Comparison of ENCODE assay signal across 8 cellular contexts in the genomic region with DNA sequence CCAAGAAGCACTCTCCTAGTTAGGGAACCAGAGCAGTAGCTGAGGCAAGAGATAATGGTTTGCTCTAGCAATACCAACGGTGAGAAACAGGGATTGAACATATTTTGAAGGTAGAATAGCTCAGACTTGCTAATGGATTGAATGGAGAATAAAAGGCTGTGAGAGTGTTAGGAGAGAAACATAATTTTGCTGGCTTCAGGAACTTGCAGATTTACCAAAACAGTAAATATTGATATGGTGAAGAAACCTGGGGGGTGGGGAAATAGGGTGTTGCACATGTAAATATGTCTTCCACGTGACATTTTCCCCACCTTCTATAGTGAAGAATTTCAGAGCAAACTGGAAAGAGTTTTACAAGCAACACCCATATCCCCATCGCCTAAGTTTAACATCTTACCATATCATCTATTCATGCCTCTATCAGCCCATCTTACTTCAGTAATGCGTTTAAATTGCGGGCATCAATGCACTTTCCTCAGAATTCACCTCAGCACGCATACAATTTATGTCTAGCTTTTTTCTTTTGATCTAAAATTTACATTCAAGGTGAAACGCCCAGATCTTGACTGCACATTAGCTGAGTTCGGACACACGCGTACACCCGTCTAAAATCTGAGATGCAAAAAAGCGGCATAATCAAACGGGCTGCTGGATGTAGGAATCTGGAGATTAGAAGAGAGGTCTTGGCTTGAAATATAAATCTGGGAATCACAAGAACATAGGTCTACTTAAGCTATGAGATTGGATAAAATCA. TPM values are rescaled to one million over a fixed set of nuclear protein-coding genes. Genes with fewer than 3 reads are reported as not detected.
DNase-seq lines count a peak whose midpoint lies in the region; ATAC-seq and TF ChIP-seq lines count a peak whose summit lies in the region.

No MANE protein-coding gene starts in this region.

- H3K4me3 ChIP-seq in NT2/D1 (ENCODE audit: insufficient read length, low read depth) = peak overlapping the region; percentile 39

- H3K36me3 ChIP-seq in NT2/D1 (ENCODE audit: insufficient read depth, insufficient read length, low read length) = no peaks in the 10 kb centered on the region

- ATAC-seq in HG03571 (IDR thresholded peaks at IDR 0.05; ENCODE audit: unreplicated experiment) = no peak

- H3K9me3 ChIP-seq in NT2/D1 (ENCODE audit: insufficient read depth, low read length) = no peaks in the 10 kb centered on the region

- H3K4me1 Mint-ChIP-seq in endothelial cell (ENCODE audit: unreplicated experiment) = peaks cover 10% of the 10 kb centered on the region
- H3K4me1 Mint-ChIP-seq in progenitor cell of endocrine pancreas (ENCODE audit: low read depth) = peaks cover 19% of the 10 kb centered on the region

- peaks cover 15% of the 10 kb centered on the region for H3K27me3 Mint-ChIP-seq in endothelial cell (ENCODE audit: unreplicated experiment)
- no peaks in the 10 kb centered on the region for H3K27me3 Mint-ChIP-seq in progenitor cell of endocrine pancreas

- DNase-seq in ELF-1 (ENCODE audit: low read depth, low spot score) = peak; percentile 10
- DNase-seq in NT2/D1 (ENCODE audit: low read depth, low spot score) = no peak
- no peak for DNase-seq in endothelial cell (ENCODE audit: low spot score)
- no peak for DNase-seq in progenitor cell of endocrine pancreas (ENCODE audit: low spot score, unreplicated experiment)
- DNase-seq in middle frontal gyrus (ENCODE audit: extremely low spot score, low spot score) = no peak
- DNase-seq in DMS114 treated with DMSO at 0.1 percent for 48 hours (lab: John Stamatoyannopoulos, UW; ENCODE audit: unreplicated experiment) = no peak
- no peak for DNase-seq in MV-4-11 (lab: John Stamatoyannopoulos, UW)

- peak overlapping the region; percentile 94 for H3K4me3 Mint-ChIP-seq in endothelial cell (ENCODE audit: unreplicated experiment)
- H3K4me3 Mint-ChIP-seq in progenitor cell of endocrine pancreas (ENCODE audit: low read depth) = peak overlapping the region; percentile 87

- H3K9me3 Mint-ChIP-seq in endothelial cell (ENCODE audit: unreplicated experiment) (no peaks in the 10 kb centered on the region), progenitor cell of endocrine pancreas (ENCODE audit: low read depth) (no peaks in the 10 kb centered on the region)

- H3K4me1 ChIP-seq in NT2/D1 (ENCODE audit: insufficient read depth, insufficient read length) = no peaks in the 10 kb centered on the region

- TF ChIP-seq CTCF in endothelial cell (IDR thresholded peaks at IDR 0.05; ENCODE audit: unreplicated experiment) (no peak), progenitor cell of endocrine pancreas (IDR thresholded peaks at IDR 0.05; ENCODE audit: unreplicated experiment) (no peak)

- H3K9ac ChIP-seq in NT2/D1 (ENCODE audit: insufficient read length, low read depth) = peak overlapping the region; percentile 65

- H3K27me3 ChIP-seq in NT2/D1 (ENCODE audit: insufficient read depth, insufficient read length) = no peaks in the 10 kb centered on the region

- H3K36me3 Mint-ChIP-seq in endothelial cell (ENCODE audit: low read depth, unreplicated experiment) = peaks cover 9% of the 10 kb centered on the region
- H3K36me3 Mint-ChIP-seq in progenitor cell of endocrine pancreas (ENCODE audit: insufficient read depth) = peaks cover 2% of the 10 kb centered on the region

- H3K27ac Mint-ChIP-seq in endothelial cell (ENCODE audit: unreplicated experiment) = peak overlapping the region; percentile 90
- peak overlapping the region; percentile 96 for H3K27ac Mint-ChIP-seq in progenitor cell of endocrine pancreas

RNA-seq across cellular contexts. Expression of a gene that starts 0.9 kb away (rescaled TPM):
- 17.2 TPM for total RNA-seq in endothelial cell (ENCODE audit: unreplicated experiment)
- total RNA-seq in progenitor cell of endocrine pancreas = 14.9 TPM in 2 replicates

RNA-seq across cellular contexts. Expression of a gene that starts 27.3 kb away (rescaled TPM):
- total RNA-seq in endothelial cell (ENCODE audit: unreplicated experiment) (2,853 TPM), progenitor cell of endocrine pancreas (1,859 and 1,922 TPM in 2 replicates)

RNA-seq across cellular contexts. Expression of a gene that starts 27.4 kb away (rescaled TPM):
- total RNA-seq in endothelial cell (ENCODE audit: unreplicated experiment) (4.3 TPM), progenitor cell of endocrine pancreas (8.5 and 9.5 TPM in 2 replicates)
